In the genomic region with DNA sequence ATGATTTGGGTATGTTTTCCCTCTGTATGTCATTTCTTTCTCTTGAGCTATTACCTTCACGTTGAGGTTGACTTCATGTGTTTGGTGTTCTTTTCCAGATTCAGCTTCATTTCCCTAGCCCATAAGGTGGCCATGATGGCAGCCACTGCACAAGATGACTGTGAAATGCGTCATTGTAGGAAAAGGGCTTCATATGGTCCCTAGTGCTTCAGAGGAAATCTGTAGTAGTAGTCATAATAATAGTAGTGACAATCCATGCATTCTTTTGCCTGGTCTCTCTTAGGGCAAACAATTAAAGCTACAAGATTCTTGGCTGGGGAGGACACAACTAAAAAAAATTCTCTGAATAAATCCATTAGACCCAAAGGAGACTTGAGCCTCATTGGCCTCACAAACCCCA, we compare ENCODE assay signal across 19 cellular contexts.
"Had no signal": no experiment of that assay in that cellular context is flagged by ENCODE, and none has a peak within 500 bp of the region (broad histone marks: within the 10 kb centered on the region; RNA-seq: fewer than 3 reads in every experiment).

No MANE protein-coding gene starts in this region.

- FAIRE-seq: colon had no signal

- H3K27me3 ChIP-seq: foreskin keratinocyte, suprapubic skin, upper lobe of left lung had no signal

- H3K36me3 ChIP-seq: upper lobe of left lung had no signal

- H3K4me3 ChIP-seq: skin epidermis, suprapubic skin, upper lobe of left lung had no signal

- H3K27ac ChIP-seq: foreskin keratinocyte, skin epidermis, suprapubic skin, upper lobe of left lung, VCaP had no signal

- DNase-seq: activated CD4-positive, alpha-beta T cell treated with anti-CD3 and anti-CD28 coated beads for 4 hours; activated CD8-positive, alpha-beta memory T cell treated with anti-CD3 and anti-CD28 coated beads, Interleukin-2, amount 50 U/mL, for 48 hours; activated CD8-positive, alpha-beta T cell treated with anti-CD3 and anti-CD28 coated beads, Interleukin-2, amount 10 ng/mL, durations not matched to agents 7 days and 5 days; activated naive CD4-positive, alpha-beta T cell treated with Interleukin-2 at 50 U/mL for 16 hours; caudate nucleus; glutamatergic neuron; left ventricle myocardium superior; mesenchymal stem cell; nucleus accumbens; stimulated activated CD4-positive, alpha-beta T cell treated with anti-CD3 and anti-CD28 coated beads, Interleukin-15, amount 100 ng/mL, for 24 hours; stimulated activated CD4-positive, alpha-beta T cell treated with anti-CD3 and anti-CD28 coated beads, Interleukin-4, amount 100 ng/mL, for 4 hours; stimulated activated CD8-positive, alpha-beta memory T cell treated with anti-CD3 and anti-CD28 coated beads, Interleukin-4, amount 100 ng/mL, for 48 hours; stimulated activated naive CD8-positive, alpha-beta T cell treated with anti-CD3 and anti-CD28 coated beads, Interleukin-15, Interleukin-2, amounts not matched to agents 100 U/mL and 50 U/mL, for 24 hours; upper lobe of left lung had no signal

- ATAC-seq: activated CD8-positive, alpha-beta T cell treated with anti-CD3 and anti-CD28 coated beads, Interleukin-2, amount 10 ng/mL, durations not matched to agents 7 days and 5 days; left ventricle myocardium superior; stimulated activated naive CD8-positive, alpha-beta T cell treated with anti-CD3 and anti-CD28 coated beads, Interleukin-15, Interleukin-2, amounts not matched to agents 100 U/mL and 50 U/mL, for 24 hours had no signal

- H3K9me3 ChIP-seq: suprapubic skin, upper lobe of left lung had no signal

- H3K4me1 ChIP-seq: suprapubic skin, upper lobe of left lung had no signal
